ENCODE assay signal across 25 cellular contexts in the genomic region with DNA sequence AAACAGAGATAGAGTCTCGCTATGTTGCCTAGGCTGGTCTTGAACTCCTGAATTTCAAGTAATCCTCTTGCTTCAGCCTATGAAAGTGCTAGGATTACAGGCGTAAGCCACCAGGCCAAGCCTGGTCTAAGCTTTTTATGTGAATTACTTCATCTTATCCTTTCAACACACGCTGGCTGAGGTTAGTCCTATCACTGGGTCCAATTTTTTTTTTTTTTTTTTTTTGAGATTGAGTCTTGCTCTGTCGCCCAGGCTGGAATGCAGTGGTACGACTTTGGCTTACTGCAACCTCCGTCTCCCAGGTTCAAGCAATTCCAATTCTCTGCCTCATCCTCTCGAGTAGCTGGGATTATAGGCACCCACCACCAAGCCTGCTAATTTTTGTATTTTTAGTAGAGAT. TPM values are rescaled to one million over a fixed set of nuclear protein-coding genes. Genes with fewer than 3 reads are reported as not detected.
DNase-seq lines count a peak whose midpoint lies in the region; ATAC-seq and TF ChIP-seq lines count a peak whose summit lies in the region.
"Had no signal": no experiment of that assay in that cellular context is flagged by ENCODE, and none has a peak within 500 bp of the region (broad histone marks: within the 10 kb centered on the region; RNA-seq: fewer than 3 reads in every experiment).

No MANE protein-coding gene starts in this region.

- no peak overlapping the region for H3K23ac ChIP-seq in trophoblast cell (ENCODE audit: low read length)

- no peak overlapping the region for H4K8ac ChIP-seq in trophoblast cell (ENCODE audit: low read depth, low read length)

- H4K12ac ChIP-seq in trophoblast cell (ENCODE audit: low read depth, low read length) = no peak overlapping the region

- H3K36me3 ChIP-seq in GM23248 (ENCODE audit: low read depth) = no peaks in the 10 kb centered on the region
- no peaks in the 10 kb centered on the region for H3K36me3 ChIP-seq in PC-9 (ENCODE audit: low read depth)
- no peaks in the 10 kb centered on the region for H3K36me3 ChIP-seq in trophoblast cell (ENCODE audit: control insufficient read depth in 1 of 2, insufficient read depth in 2 of 2, low read length in 2 of 2)
- H3K36me3 ChIP-seq in upper lobe of right lung = no peaks in the 10 kb centered on the region
- H3K36me3 ChIP-seq: right atrium auricular region, SJSA1 had no signal

- in situ Hi-C loops in GM23248 (cut with MboI) = no loop called here

- H2BK5ac ChIP-seq in trophoblast cell (ENCODE audit: low read depth, low read length, poor library complexity) = no peak overlapping the region

- H3K4me3 ChIP-seq in GM23248 (no peak overlapping the region), PC-9 (no peak overlapping the region), trophoblast cell (ENCODE audit: low read depth, low read length) (no peak overlapping the region), upper lobe of right lung (no peak overlapping the region)
- H3K4me3 ChIP-seq: lung, right atrium auricular region, SJSA1 had no signal

- H3K27ac Mint-ChIP-seq in dendritic cell treated with granulocyte-macrophage colony-stimulating factor and Interleukin-4, amounts not matched to agents 40 ng/mL and 50 ng/mL, for 4 days = peak overlapping the region; percentile 89
- H3K27ac Mint-ChIP-seq in activated naive CD8-positive, alpha-beta T cell treated with anti-CD3 and anti-CD28 coated beads for 36 hours = no peak overlapping the region
- H3K27ac Mint-ChIP-seq: activated CD4-positive, alpha-beta T cell treated with anti-CD3 and anti-CD28 coated beads for 36 hours; type B pancreatic cell had no signal

- CTCF ChIA-PET in PC-9 (lab: Charles Lee) = no interaction called here

- no TSS peak for BruUV-seq in PC-9 (replicated peaks; lab: Mats Ljungman, UMichigan)

- no peak overlapping the region for H3K18ac ChIP-seq in trophoblast cell (ENCODE audit: low read length)

- H3K27me3 Mint-ChIP-seq in dendritic cell treated with granulocyte-macrophage colony-stimulating factor and Interleukin-4, amounts not matched to agents 40 ng/mL and 50 ng/mL, for 4 days = no peaks in the 10 kb centered on the region
- no peaks in the 10 kb centered on the region for H3K27me3 Mint-ChIP-seq in activated naive CD8-positive, alpha-beta T cell treated with anti-CD3 and anti-CD28 coated beads for 36 hours
- H3K27me3 Mint-ChIP-seq: activated CD4-positive, alpha-beta T cell treated with anti-CD3 and anti-CD28 coated beads for 36 hours; activated T-cell treated with anti-CD3 and anti-CD28 coated beads, Interleukin-2, amount 50 U/mL, for 24 hours; type B pancreatic cell had no signal

- H3K4ac ChIP-seq in trophoblast cell (ENCODE audit: low read depth, low read length) = no peak overlapping the region

- no peak overlapping the region for H3K9ac ChIP-seq in GM23248
- H3K9ac ChIP-seq in trophoblast cell (ENCODE audit: low read length) = no peak overlapping the region

- DNase-seq in GM23248 = peak; percentile 19
- peak; percentile 38 to 93 for DNase-seq in PC-9
- DNase-seq in trophoblast cell = peak; percentile 29 to 82
- DNase-seq in upper lobe of right lung = no peak
- DNase-seq in NOMO-1 treated with dmso at 0.1 percent for 144 hours (lab: John Stamatoyannopoulos, UW; ENCODE audit: unreplicated experiment) = no peak
- DNase-seq in activated naive CD8-positive, alpha-beta T cell treated with anti-CD3 and anti-CD28 coated beads for 36 hours = no peak
- DNase-seq: activated CD4-positive, alpha-beta T cell treated with anti-CD3 and anti-CD28 coated beads for 36 hours; activated gamma-delta T cell treated with Interleukin-2 at 50 U/mL for 16 hours; activated T-cell treated with anti-CD3 and anti-CD28 coated beads, Interleukin-2, amount 50 U/mL, for 24 hours; effector CD4-positive, alpha-beta T cell; foreskin keratinocyte; heart right ventricle; NCI-H1694; NCI-H2171; NCI-H510A treated with DMSO at 0.1 percent for 48 hours; T-helper 1 cell had no signal

- no peak for ATAC-seq in upper lobe of right lung
- ATAC-seq: activated CD4-positive, alpha-beta T cell treated with anti-CD3 and anti-CD28 coated beads for 36 hours; foreskin keratinocyte; HCT116 had no signal

- TF ChIP-seq CTCF in PC-9 (conservative IDR thresholded peaks at IDR 0.05) = no peak
- TF ChIP-seq CTCF in upper lobe of right lung (IDR thresholded peaks at IDR 0.05) = no peak

- H3K14ac ChIP-seq in trophoblast cell (ENCODE audit: low read length) = no peak overlapping the region

- no peak overlapping the region for H4K91ac ChIP-seq in trophoblast cell (ENCODE audit: low read depth, low read length)

- H2BK120ac ChIP-seq in trophoblast cell (ENCODE audit: insufficient read depth, low read length, poor library complexity) = no peak overlapping the region

- H2AFZ ChIP-seq in GM23248 (no peak overlapping the region), PC-9 (no peak overlapping the region), trophoblast cell (ENCODE audit: insufficient read depth, low read length, poor library complexity) (no peak overlapping the region)

- H3K36me3 Mint-ChIP-seq in dendritic cell treated with granulocyte-macrophage colony-stimulating factor and Interleukin-4, amounts not matched to agents 40 ng/mL and 50 ng/mL, for 4 days (ENCODE audit: low read depth) = peaks cover 82% of the 10 kb centered on the region
- no peaks in the 10 kb centered on the region for H3K36me3 Mint-ChIP-seq in activated naive CD8-positive, alpha-beta T cell treated with anti-CD3 and anti-CD28 coated beads for 36 hours
- H3K36me3 Mint-ChIP-seq: type B pancreatic cell had no signal

- WGBS in GM23248 (ENCODE audit: low coverage in 1 of 2, low lambda C conversion rate in 2 of 2, missing lambda C conversion rate in 2 of 2), 2 experiments = 81 to 91% methylated on average over 7 of the region's 7 CpGs
- no CpG with 5 or more reads among the region's 7 CpGs for WGBS in trophoblast cell (ENCODE audit: extremely low coverage, insufficient coverage, insufficient read length)

- H3K9me2 ChIP-seq in GM23248 (ENCODE audit: insufficient read depth) = no peaks in the 10 kb centered on the region
- no peaks in the 10 kb centered on the region for H3K9me2 ChIP-seq in PC-9 (ENCODE audit: insufficient read depth)

- H3K9me3 ChIP-seq in GM23248 (ENCODE audit: low read depth) (no peaks in the 10 kb centered on the region), PC-9 (ENCODE audit: insufficient read depth, low read depth) (no peaks in the 10 kb centered on the region), trophoblast cell (ENCODE audit: insufficient read depth, low read depth, low read length) (no peaks in the 10 kb centered on the region), upper lobe of right lung (no peaks in the 10 kb centered on the region)
- H3K9me3 ChIP-seq: heart right ventricle, right atrium auricular region, SJSA1 had no signal

- no peaks in the 10 kb centered on the region for H3K9me3 Mint-ChIP-seq in dendritic cell treated with granulocyte-macrophage colony-stimulating factor and Interleukin-4, amounts not matched to agents 40 ng/mL and 50 ng/mL, for 4 days
- H3K9me3 Mint-ChIP-seq in activated naive CD8-positive, alpha-beta T cell treated with anti-CD3 and anti-CD28 coated beads for 36 hours = no peaks in the 10 kb centered on the region
- H3K9me3 Mint-ChIP-seq: activated T-cell treated with anti-CD3 and anti-CD28 coated beads, Interleukin-2, amount 50 U/mL, for 24 hours; neural crest cell; type B pancreatic cell had no signal

- H3K27me3 ChIP-seq in GM23248 (replicated peaks; ENCODE audit: insufficient read depth) (no peaks in the 10 kb centered on the region), PC-9 (ENCODE audit: insufficient read depth, low read depth) (no peaks in the 10 kb centered on the region), trophoblast cell (ENCODE audit: insufficient read depth, low read length) (no peaks in the 10 kb centered on the region), upper lobe of right lung (no peaks in the 10 kb centered on the region)
- H3K27me3 ChIP-seq: foreskin keratinocyte, heart right ventricle, right atrium auricular region, SJSA1 had no signal

- H3F3A ChIP-seq in GM23248 (ENCODE audit: insufficient read depth) (peaks cover 12% of the 10 kb centered on the region), PC-9 (ENCODE audit: insufficient read depth, low read depth) (peaks cover 33% of the 10 kb centered on the region; the same call in 1 of the 2 replicates)

- no peak overlapping the region for H2AK5ac ChIP-seq in trophoblast cell (ENCODE audit: low read length)

- H3K27ac ChIP-seq in GM23248 (no peak overlapping the region), PC-9 (no peak overlapping the region), trophoblast cell (ENCODE audit: low read depth, low read length) (no peak overlapping the region), upper lobe of right lung (no peak overlapping the region)
- H3K27ac ChIP-seq: foreskin keratinocyte, right atrium auricular region, SJSA1 had no signal

- H4K20me1 ChIP-seq in GM23248 (ENCODE audit: insufficient read depth) = no peaks in the 10 kb centered on the region
- H4K20me1 ChIP-seq in PC-9 (ENCODE audit: insufficient read depth) = no peaks in the 10 kb centered on the region

- H2BK12ac ChIP-seq in trophoblast cell (ENCODE audit: low read length) = no peak overlapping the region

- intact Hi-C loops in PC-9 (cut with micrococcal nuclease; ENCODE audit: unreplicated experiment) = loop anchor here (5.0 kb wide), 1 partner anchor 40 kb away; no protein-coding TSS in a partner anchor
- intact Hi-C loops in dendritic cell treated with granulocyte-macrophage colony-stimulating factor and Interleukin-4, amounts not matched to agents 40 ng/mL and 50 ng/mL, for 4 days (cut with micrococcal nuclease) = no loop called here
- intact Hi-C loops in upper lobe of right lung (cut with DNase I) = no loop called here

- H3K79me1 ChIP-seq in trophoblast cell (ENCODE audit: low read length) = no peaks in the 10 kb centered on the region

- H3K4me1 Mint-ChIP-seq in dendritic cell treated with granulocyte-macrophage colony-stimulating factor and Interleukin-4, amounts not matched to agents 40 ng/mL and 50 ng/mL, for 4 days (ENCODE audit: low read depth) = peaks cover 94% of the 10 kb centered on the region
- H3K4me1 Mint-ChIP-seq in activated naive CD8-positive, alpha-beta T cell treated with anti-CD3 and anti-CD28 coated beads for 36 hours = peaks cover 32% of the 10 kb centered on the region
- H3K4me1 Mint-ChIP-seq: neural crest cell had no signal

- peaks cover 31% of the 10 kb centered on the region for H3K4me1 ChIP-seq in GM23248 (ENCODE audit: insufficient read depth)
- peaks cover 46% of the 10 kb centered on the region for H3K4me1 ChIP-seq in PC-9 (replicated peaks; ENCODE audit: insufficient read depth)
- peaks cover 0 to 4% of the 10 kb centered on the region in 2 experiments for H3K4me1 ChIP-seq in trophoblast cell (ENCODE audit: control insufficient read depth in 1 of 2, insufficient read depth in 2 of 2, low read length in 2 of 2)
- H3K4me1 ChIP-seq in upper lobe of right lung = peaks cover 17% of the 10 kb centered on the region
- H3K4me1 ChIP-seq: foreskin keratinocyte, right atrium auricular region had no signal

- POLR2A ChIA-PET in PC-9 (lab: Charles Lee; ENCODE audit: unreplicated experiment) = interaction anchor here (0.6 to 0.7 kb wide), 3 partner anchors 53 to 176 kb away, joined by 5 to 21 read pairs (median 13); a partner anchor contains a TSS

- no peak overlapping the region for H3K4me3 Mint-ChIP-seq in dendritic cell treated with granulocyte-macrophage colony-stimulating factor and Interleukin-4, amounts not matched to agents 40 ng/mL and 50 ng/mL, for 4 days
- no peak overlapping the region for H3K4me3 Mint-ChIP-seq in activated naive CD8-positive, alpha-beta T cell treated with anti-CD3 and anti-CD28 coated beads for 36 hours
- H3K4me3 Mint-ChIP-seq: activated CD4-positive, alpha-beta T cell treated with anti-CD3 and anti-CD28 coated beads for 36 hours; activated T-cell treated with anti-CD3 and anti-CD28 coated beads, Interleukin-2, amount 50 U/mL, for 24 hours; neural crest cell; type B pancreatic cell had no signal

- no peak overlapping the region for H3K4me2 ChIP-seq in GM23248 (ENCODE audit: unreplicated experiment)
- no peak overlapping the region for H3K4me2 ChIP-seq in PC-9
- no peak overlapping the region for H3K4me2 ChIP-seq in trophoblast cell (ENCODE audit: low read length)

- no peaks in the 10 kb centered on the region for H3K79me2 ChIP-seq in GM23248 (ENCODE audit: insufficient read depth)
- H3K79me2 ChIP-seq in PC-9 (ENCODE audit: low read depth) = no peaks in the 10 kb centered on the region
- H3K79me2 ChIP-seq in trophoblast cell (ENCODE audit: control insufficient read depth, insufficient read depth, low read length, poor library complexity) = no peaks in the 10 kb centered on the region

RNA-seq across cellular contexts. Expression of a gene that starts 10.4 kb away (rescaled TPM):
- 0.54 and 9.0 TPM in 2 replicates for total RNA-seq in GM23248 (2014; rRNA removed; shearing (Covaris generic))
- 1.1 and 1.6 TPM in 2 replicates for polyA plus RNA-seq in GM23248 (2016; fragmentation: Nextera tagmentation; extraction: Ambion mirVana)
- total RNA-seq in PC-9 (2021) (0.53 and 1.3 TPM in 2 replicates), upper lobe of right lung (106 TPM)
- polyA plus RNA-seq in trophoblast cell (2013) = 0.35 and 0.37 TPM in 2 replicates
- 1 to 10 TPM; 4.5 to 4.8 TPM for total RNA-seq in activated naive CD8-positive, alpha-beta T cell treated with anti-CD3 and anti-CD28 coated beads for 36 hours
- total RNA-seq: HT1080 had no signal

RNA-seq across cellular contexts. Expression of a gene that starts 43.7 kb away (rescaled TPM):
- total RNA-seq in GM23248 (2014; rRNA removed; shearing (Covaris generic)) = 12.2 and 12.9 TPM in 2 replicates
- 3.5 and 4.3 TPM in 2 replicates for polyA plus RNA-seq in GM23248 (2016; fragmentation: Nextera tagmentation; extraction: Ambion mirVana)
- total RNA-seq in PC-9 (2021) (0.60 TPM in 1 of 2 replicates, not detected in the other), upper lobe of right lung (29.4 TPM)
- 9.6 and 10.9 TPM in 2 replicates for polyA plus RNA-seq in trophoblast cell (2013)
- 1 to 10 TPM; 3.7 to 4.1 TPM for total RNA-seq in activated naive CD8-positive, alpha-beta T cell treated with anti-CD3 and anti-CD28 coated beads for 36 hours
- total RNA-seq: foreskin keratinocyte, HT1080, RPMI7951 had no signal
- polyA plus RNA-seq: foreskin keratinocyte had no signal

RNA-seq across cellular contexts. Expression of a gene that starts 52.9 kb away (rescaled TPM):
- total RNA-seq in GM23248 (2014; rRNA removed; shearing (Covaris generic)) = 1.8 and 2.0 TPM in 2 replicates
- 13.0 and 13.8 TPM in 2 replicates for polyA plus RNA-seq in GM23248 (2016; fragmentation: Nextera tagmentation; extraction: Ambion mirVana)
- 22.1 and 22.4 TPM in 2 replicates for total RNA-seq in PC-9 (2021)
- 17.6 TPM in 2 replicates for polyA plus RNA-seq in trophoblast cell (2013)
- total RNA-seq in upper lobe of right lung = 23.4 TPM
- 10 to 100 TPM; 21.2 to 23.4 TPM for total RNA-seq in activated naive CD8-positive, alpha-beta T cell treated with anti-CD3 and anti-CD28 coated beads for 36 hours

Comparison
In these comparisons a context has a peak if more than half of its experiments do, and no peak if none do; other contexts are left out.
1. DNase-seq: peak in GM23248 (single experiment), PC-9 (2 of 2) and trophoblast cell (2 of 2); none in upper lobe of right lung (single experiment), NOMO-1 treated with dmso at 0.1 percent for 144 hours (single experiment) and activated naive CD8-positive, alpha-beta T cell treated with anti-CD3 and anti-CD28 coated beads for 36 hours (single experiment).
2. RNA of a gene that starts 10.4 kb away (total RNA-seq): 106 TPM in upper lobe of right lung (single experiment); 4.5 to 4.8 TPM in activated naive CD8-positive, alpha-beta T cell treated with anti-CD3 and anti-CD28 coated beads for 36 hours, 0.53 to 1.3 TPM in PC-9 and 0.54 to 9.0 TPM in GM23248; every median in the first group is over 10 times any median in the second.